Comparison of ENCODE assay signal across 12 cellular contexts in genomic region chr9:109908459-109909390, GRCh38.
A peak's percentile ranks its signal among the peaks of the same experiment; 100 is the strongest.
DNase-seq lines count a peak whose midpoint lies in the region; ATAC-seq and TF ChIP-seq lines count a peak whose summit lies in the region.
"Had no signal": no experiment of that assay in that cellular context is flagged by ENCODE, and none has a peak within 500 bp of the region (broad histone marks: within the 10 kb centered on the region; RNA-seq: fewer than 3 reads in every experiment).

No MANE protein-coding gene starts in this region.

- no peaks in the 10 kb centered on the region for H3K36me3 Mint-ChIP-seq in naive B cell
- H3K36me3 Mint-ChIP-seq: mesothelial cell of epicardium had no signal

- no TSS peak for BruUV-seq in mammary epithelial cell (replicated peaks; lab: Mats Ljungman, UMichigan)

- H3K27ac Mint-ChIP-seq in naive B cell = no peak overlapping the region
- H3K27ac Mint-ChIP-seq: mesothelial cell of epicardium had no signal

- DNase-seq in AG08396 (ENCODE audit: low spot score) (peak; percentile 48), MM.1S (no peak), esophagus muscularis mucosa (ENCODE audit: extremely low spot score) (no peak), naive B cell (peak; percentile 46), anterior cingulate cortex (lab: John Stamatoyannopoulos, UW) (no peak), mammary epithelial cell (no peak), SK-N-DZ (ENCODE audit: low spot score) (no peak), superior temporal gyrus (ENCODE audit: extremely low spot score) (no peak)
- DNase-seq: DMS53, NCI-H1092, occipital lobe had no signal

- H3K27me3 ChIP-seq in MM.1S (replicated peaks; ENCODE audit: insufficient read depth, low read length) (no peaks in the 10 kb centered on the region), esophagus muscularis mucosa (no peaks in the 10 kb centered on the region), mammary epithelial cell (ENCODE audit: insufficient read depth, low read length) (no peaks in the 10 kb centered on the region)

- peak; percentile 82 to 83 for ATAC-seq in naive B cell (ENCODE audit: low read depth in 2 of 2)

- no peaks in the 10 kb centered on the region for H3K9me2 ChIP-seq in MM.1S (replicated peaks; ENCODE audit: insufficient read depth, low read length)

- peaks cover under 1 to 17% (median 14%) of the 10 kb centered on the region in 3 donors for H3K4me1 Mint-ChIP-seq in naive B cell

- H2AFZ ChIP-seq in MM.1S (ENCODE audit: low read length) = no peak overlapping the region
- H2AFZ ChIP-seq in mammary epithelial cell (ENCODE audit: low read depth, low read length) = no peak overlapping the region

- no peak for TF ChIP-seq EP300 in esophagus muscularis mucosa (IDR thresholded peaks at IDR 0.05)

- H4K20me1 ChIP-seq in MM.1S (ENCODE audit: insufficient read depth, low read length) (no peaks in the 10 kb centered on the region), mammary epithelial cell (ENCODE audit: insufficient read depth, low read length) (no peaks in the 10 kb centered on the region)

- peaks cover 14% of the 10 kb centered on the region; the same call in 1 of the 2 replicates for H3F3A ChIP-seq in MM.1S (ENCODE audit: insufficient read depth, low read length)

- no peaks in the 10 kb centered on the region for H3K9me3 Mint-ChIP-seq in naive B cell
- H3K9me3 Mint-ChIP-seq: mesothelial cell of epicardium had no signal

- H3K4me3 Mint-ChIP-seq in naive B cell = no peak overlapping the region
- H3K4me3 Mint-ChIP-seq: mesothelial cell of epicardium had no signal

- H3K27ac ChIP-seq in MM.1S (ENCODE audit: low read length) (peak overlapping the region; percentile 54; the same call in 1 of the 2 replicates), esophagus muscularis mucosa (replicated peaks in 1 of 4) (peak overlapping the region in 3 of 4 donors; percentile 15 to 61 (median 23)), mammary epithelial cell (ENCODE audit: insufficient read depth, low read depth, low read length) (no peak overlapping the region)

- H3K9me3 ChIP-seq in MM.1S (replicated peaks; ENCODE audit: insufficient read depth, low read length) = no peaks in the 10 kb centered on the region
- H3K9me3 ChIP-seq in esophagus muscularis mucosa = no peaks in the 10 kb centered on the region
- no peaks in the 10 kb centered on the region for H3K9me3 ChIP-seq in mammary epithelial cell (replicated peaks; ENCODE audit: insufficient read depth, low read length)

- CTCF ChIA-PET in mammary epithelial cell (lab: Charles Lee; ENCODE audit: low non-redundant PET) = no interaction called here

- no peak overlapping the region for H3K9ac ChIP-seq in MM.1S (ENCODE audit: low read length)
- no peak overlapping the region for H3K9ac ChIP-seq in mammary epithelial cell (ENCODE audit: insufficient read depth, low read length)

- H3K4me3 ChIP-seq in MM.1S (ENCODE audit: low read length) (no peak overlapping the region), esophagus muscularis mucosa (no peak overlapping the region), mammary epithelial cell (replicated peaks in 1 of 3; ENCODE audit: insufficient read depth in 1 of 3, low read depth in 2 of 3, low read length in 3 of 3) (no peak overlapping the region)

- H3K36me3 ChIP-seq in MM.1S (replicated peaks; ENCODE audit: insufficient read depth, low read length) (no peaks in the 10 kb centered on the region), esophagus muscularis mucosa (no peaks in the 10 kb centered on the region), mammary epithelial cell (ENCODE audit: insufficient read depth, low read length) (no peaks in the 10 kb centered on the region)

- WGBS in esophagus muscularis mucosa = 85% methylated on average over 12 of the region's 12 CpGs
- 98% methylated on average over 12 of the region's 12 CpGs for WGBS in mammary epithelial cell (ENCODE audit: low coverage, missing lambda C conversion rate)

- no peak for TF ChIP-seq POLR2A in esophagus muscularis mucosa (IDR thresholded peaks at IDR 0.05; ENCODE audit: low read depth)

- intact Hi-C loops in esophagus muscularis mucosa (cut with DNase I) = no loop called here
- intact Hi-C loops in mammary epithelial cell (cut with micrococcal nuclease) = no loop called here

- H3K4me1 ChIP-seq in MM.1S (ENCODE audit: low read length) (peaks cover 51% of the 10 kb centered on the region), esophagus muscularis mucosa (peaks cover 23 to 64% (median 37%) of the 10 kb centered on the region in 4 donors), mammary epithelial cell (ENCODE audit: insufficient read depth, low read length) (peaks cover 16% of the 10 kb centered on the region)

- no peaks in the 10 kb centered on the region for H3K79me2 ChIP-seq in MM.1S (ENCODE audit: low read length)
- H3K79me2 ChIP-seq in mammary epithelial cell (ENCODE audit: insufficient read depth, low read length) = no peaks in the 10 kb centered on the region

- TF ChIP-seq CTCF in MM.1S (IDR thresholded peaks at IDR 0.05; ENCODE audit: low read length) (no peak), esophagus muscularis mucosa (IDR thresholded peaks at IDR 0.05) (no peak), mammary epithelial cell (conservative IDR thresholded peaks at IDR 0.05 in 1 of 2, IDR thresholded peaks at IDR 0.05 in 1 of 2; ENCODE audit: extremely low read depth in 1 of 2, insufficient read depth in 1 of 2, low read depth in 1 of 2, low read length in 2 of 2) (no peak)

- dilution Hi-C loops in mammary epithelial cell (cut with HindIII; ENCODE audit: low sequenced_read_pairs) = loop anchor here (5.0 kb wide), 1 partner anchor 244 kb away; no protein-coding TSS in a partner anchor

- H3K27me3 Mint-ChIP-seq in naive B cell = no peaks in the 10 kb centered on the region

- in situ Hi-C loops in mammary epithelial cell (cut with MboI; ENCODE audit: low sequenced_read_pairs in 2 of 2) = loop anchor here in 1 of 2 donors (10.0 kb wide), 1 partner anchor 146 kb away; no protein-coding TSS in a partner anchor

- H3K4me2 ChIP-seq in MM.1S (ENCODE audit: low read depth, low read length) (peak overlapping the region; percentile 39; the same call in 1 of the 2 replicates), mammary epithelial cell (ENCODE audit: insufficient read depth, low read depth, low read length) (no peak overlapping the region)

Comparison
In these comparisons a context has a peak if more than half of its experiments do, and no peak if none do; other contexts are left out.
1. DNase-seq: peak in AG08396 (single experiment) and naive B cell (single experiment); none in MM.1S (single experiment), esophagus muscularis mucosa (single experiment), anterior cingulate cortex (0 of 58), mammary epithelial cell (single experiment), SK-N-DZ (single experiment) and superior temporal gyrus (single experiment).